In the genomic region with DNA sequence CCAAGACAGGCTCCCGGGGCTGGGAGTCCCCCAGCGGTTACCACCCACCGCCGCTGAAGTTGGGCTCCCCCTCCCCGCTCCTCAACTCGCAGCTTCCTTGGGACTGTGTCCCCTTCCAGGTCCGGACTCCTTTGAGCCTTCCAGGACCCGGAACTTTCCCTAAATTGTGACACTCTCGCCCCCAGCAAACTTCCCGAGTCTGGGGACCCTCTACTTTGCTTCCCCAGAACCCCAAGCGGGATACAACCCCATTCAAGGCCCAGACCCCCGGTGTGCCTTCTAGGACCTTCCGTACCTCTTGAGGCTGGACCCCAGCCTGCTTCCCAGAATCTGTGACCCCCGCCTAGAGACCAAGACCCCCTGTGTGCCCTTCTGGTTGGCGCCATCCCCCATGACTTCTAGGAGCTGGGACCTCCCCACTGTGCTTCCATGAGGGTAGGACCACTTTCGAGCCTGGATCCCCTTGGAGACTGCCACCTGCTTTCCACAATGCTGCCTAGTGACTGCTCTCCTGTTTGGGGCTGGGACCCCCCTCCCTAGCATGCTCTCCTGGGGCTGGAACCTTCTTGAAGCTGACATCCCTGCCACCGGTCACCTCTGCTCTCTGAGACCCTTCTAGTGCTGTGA, we compare ENCODE assay signal across 8 cellular contexts. TPM values are rescaled to one million over a fixed set of nuclear protein-coding genes. Genes with fewer than 3 reads are reported as not detected.
DNase-seq lines count a peak whose midpoint lies in the region; ATAC-seq and TF ChIP-seq lines count a peak whose summit lies in the region.

No MANE protein-coding gene starts in this region.

- no peaks in the 10 kb centered on the region for H3K9me3 Mint-ChIP-seq in chondrocyte (ENCODE audit: low read depth)

- no peaks in the 10 kb centered on the region for H3K36me3 Mint-ChIP-seq in chondrocyte (ENCODE audit: low read depth)

- H3K27ac ChIP-seq in heart right ventricle (no peak overlapping the region), mucosa of rectum (ENCODE audit: low read depth in 2 of 2, low read length in 2 of 2) (no peak overlapping the region), uterus (peak overlapping the region; percentile 86 to 91)

- H3K27me3 ChIP-seq in heart right ventricle, result peaks cover 0 to 36% (median 5%) of the 10 kb centered on the region in 7 donors
- H3K27me3 ChIP-seq in mucosa of rectum (ENCODE audit: control insufficient read depth in 2 of 2, insufficient read depth in 2 of 2, low read length in 2 of 2), result peaks cover 0 to 5% of the 10 kb centered on the region in 2 donors
- no peaks in the 10 kb centered on the region for H3K27me3 ChIP-seq in uterus

- peak overlapping the region; percentile 67 for H3K4me3 Mint-ChIP-seq in chondrocyte (ENCODE audit: unreplicated experiment)

- whole genome bisulfite sequencing in heart right ventricle, 2 donors, result 38 to 52% methylated on average over 13 to 17 of the region's 17 CpGs

- ATAC-seq in heart right ventricle, result no peak
- ATAC-seq in left ventricle myocardium superior, result no peak
- no peak for ATAC-seq in HG03045 (IDR thresholded peaks at IDR 0.05; ENCODE audit: unreplicated experiment)

- peaks cover 15% of the 10 kb centered on the region for H3K4me1 Mint-ChIP-seq in chondrocyte (ENCODE audit: low read depth)

- peaks cover 4% of the 10 kb centered on the region for H3K27me3 Mint-ChIP-seq in chondrocyte (ENCODE audit: low read depth)

- H3K4me3 ChIP-seq in heart right ventricle (peak overlapping the region in 9 of 10 donors; percentile 26 to 55 (median 46)), mucosa of rectum (ENCODE audit: low read length in 2 of 2) (peak overlapping the region; percentile 63 to 66), uterus (peak overlapping the region; percentile 46 to 53)

- no peak overlapping the region for H3K27ac Mint-ChIP-seq in chondrocyte (ENCODE audit: unreplicated experiment)

- H3K9ac ChIP-seq in mucosa of rectum (ENCODE audit: low read depth in 1 of 2, low read length in 2 of 2), result peak overlapping the region; percentile 52 to 78

- DNase-seq in heart right ventricle (no peak), left ventricle myocardium superior (no peak), chondrocyte (ENCODE audit: low spot score) (no peak), uterus (no peak), NCI-H748 (lab: John Stamatoyannopoulos, UW; ENCODE audit: unreplicated experiment) (no peak)
- DNase-seq in stimulated activated CD4-positive, alpha-beta T cell treated with anti-CD3 and anti-CD28 coated beads, Interleukin-4, amount 100 ng/mL, for 1 hour, result no peak

- H3K4me1 ChIP-seq in heart right ventricle, result peaks cover 0 to 24% (median 4%) of the 10 kb centered on the region in 9 donors
- H3K4me1 ChIP-seq in mucosa of rectum (ENCODE audit: control insufficient read depth in 2 of 2, insufficient read depth in 2 of 2, low read length in 2 of 2), result peaks cover 31 to 32% of the 10 kb centered on the region in 2 donors
- peaks cover 0 to 3% of the 10 kb centered on the region in 2 donors for H3K4me1 ChIP-seq in uterus

- TF ChIP-seq POLR2A in uterus (IDR thresholded peaks at IDR 0.05), result no peak

- intact Hi-C loops in heart right ventricle (cut with DNase I) (loop anchor here in 2 of 10 donors (5.0 kb wide), 1 partner anchor 354 kb away; no protein-coding TSS in a partner anchor), left ventricle myocardium superior (cut with micrococcal nuclease) (no loop called here), uterus (cut with DNase I; ENCODE audit: low total_unique reads) (no loop called here)

- no peak for TF ChIP-seq CTCF in heart right ventricle (IDR thresholded peaks at IDR 0.05)
- no peak for TF ChIP-seq CTCF in chondrocyte (IDR thresholded peaks at IDR 0.05)
- TF ChIP-seq CTCF in uterus (IDR thresholded peaks at IDR 0.05), result no peak

- H3K9me3 ChIP-seq in heart right ventricle, result no peaks in the 10 kb centered on the region
- H3K9me3 ChIP-seq in mucosa of rectum (ENCODE audit: control insufficient read depth in 2 of 2, low read length in 2 of 2), result no peaks in the 10 kb centered on the region
- no peaks in the 10 kb centered on the region for H3K9me3 ChIP-seq in uterus

- H3K36me3 ChIP-seq in heart right ventricle (no peaks in the 10 kb centered on the region), mucosa of rectum (ENCODE audit: control insufficient read depth in 2 of 2, insufficient read depth in 2 of 2, low read length in 2 of 2) (no peaks in the 10 kb centered on the region), uterus (no peaks in the 10 kb centered on the region)

RNA-seq across cellular contexts. Expression of gene MYRF, which starts 0.6 kb away (rescaled TPM):
- total RNA-seq in heart right ventricle (1 to 10 TPM in 1 of 10 donors, under 1 TPM in 9; 0.13 to 1.2 (median 0.26) TPM), left ventricle myocardium superior (2.1 TPM), chondrocyte (1.6 to 1.7 TPM in 2 of 3 replicates, not detected in the other), uterus (100 to 1,000 TPM in 1 of 4 donors, 10 to 100 TPM in 2, 1 to 10 TPM in 1; 6.4 to 106 (median 12.7) TPM)
- under 1 TPM; 0.16 to 0.37 TPM for polyA plus RNA-seq in heart right ventricle

RNA-seq across cellular contexts. Expression of gene TMEM258, which starts 39.4 kb away (rescaled TPM):
- total RNA-seq in heart right ventricle (100 to 1,000 TPM in 9 of 10 donors, 10 to 100 TPM in 1; 98.9 to 142 (median 109) TPM), left ventricle myocardium superior (130 TPM), chondrocyte (103 to 133 TPM (median 106 TPM) in 3 replicates), uterus (10 to 100 TPM; 14.6 to 96.9 (median 38.7) TPM)
- 100 to 1,000 TPM in 1 of 2 donors, 10 to 100 TPM in 1; 80.7 to 273 TPM for polyA plus RNA-seq in heart right ventricle

RNA-seq across cellular contexts. Expression of gene FEN1, which starts 39.7 kb away (rescaled TPM):
- total RNA-seq in heart right ventricle (1 to 10 TPM; 3.7 to 8.6 (median 6.2) TPM), left ventricle myocardium superior (6.4 TPM), chondrocyte (12.6 to 27.1 TPM (median 13.2 TPM) in 3 replicates), uterus (10 to 100 TPM in 1 of 4 donors, 1 to 10 TPM in 2, under 1 TPM in 1; 0.77 to 19.4 (median 6.8) TPM)
- polyA plus RNA-seq in heart right ventricle, result 1 to 10 TPM; 2.1 to 8.8 TPM

Comparison
In these comparisons a context has a peak if more than half of its experiments do, and no peak if none do; other contexts are left out.
1. H3K27ac ChIP-seq: peak in uterus (2 of 2); none in heart right ventricle (0 of 10) and mucosa of rectum (0 of 2).
2. Peak in every context shown above with its lines, with median percentiles within 50 percentile points of each other: H3K4me3 ChIP-seq.